Comparison of ENCODE assay signal across 36 cellular contexts in the genomic region with DNA sequence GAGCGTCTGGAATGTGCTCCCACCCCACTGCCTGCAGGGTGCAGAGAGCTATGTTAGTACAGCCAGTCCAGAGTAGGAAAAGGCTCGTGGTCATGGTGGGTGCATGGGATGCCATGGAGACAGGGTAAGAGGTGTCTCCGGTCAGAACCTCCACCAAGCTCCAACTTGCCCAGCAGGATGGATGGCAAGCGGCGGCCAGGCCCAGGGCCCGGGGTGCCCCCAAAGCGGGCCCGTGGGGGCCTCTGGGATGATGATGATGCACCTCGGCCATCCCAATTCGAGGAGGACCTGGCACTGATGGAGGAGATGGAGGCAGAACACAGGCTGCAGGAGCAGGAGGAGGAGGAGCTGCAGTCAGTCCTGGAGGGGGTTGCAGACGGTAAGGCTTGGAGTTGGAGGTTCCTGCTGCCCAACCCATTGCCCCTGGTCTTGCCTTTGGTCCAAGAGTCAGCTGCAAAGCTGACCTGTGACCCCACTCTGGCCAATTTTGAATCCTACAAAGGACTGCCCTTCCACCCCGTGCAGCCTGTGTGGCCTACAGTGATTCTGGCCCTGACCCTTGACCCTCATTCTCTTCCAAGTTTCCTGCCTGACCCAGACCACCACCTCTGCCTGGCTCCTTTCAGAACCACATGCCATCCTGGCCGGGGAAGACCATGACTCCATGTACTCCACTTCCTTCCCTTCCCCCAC. TPM values are rescaled to one million over a fixed set of nuclear protein-coding genes. Genes with fewer than 3 reads are reported as not detected.
"Had no signal": no experiment of that assay in that cellular context is flagged by ENCODE, and none has a peak within 500 bp of the region (broad histone marks: within the 10 kb centered on the region; RNA-seq: fewer than 3 reads in every experiment).

No MANE protein-coding gene starts in this region.

- H3K4me3 Mint-ChIP-seq: activated B cell treated with CpG ODN at 0.5 μM for 24 hours; activated naive CD8-positive, alpha-beta T cell; activated T-cell treated with anti-CD3 and anti-CD28 coated beads, Interleukin-2, amount 50 U/mL, for 72 hours; neural crest cell; stimulated activated effector memory CD8-positive, alpha-beta T cell treated with anti-CD3 and anti-CD28 coated beads, Interleukin-12 subunit alpha, Interleukin-12 subunit beta, amount 100 ng/mL, for 72 hours; stimulated activated naive CD8-positive, alpha-beta T cell treated with anti-CD3 and anti-CD28 coated beads, Interleukin-15, amount 100 ng/mL, for 72 hours; T-cell; T-helper 2 cell treated with Interferon-gamma antibody and Interleukin-4, amounts not matched to agents 5 μg/mL and 100 μg/mL, for 36 hours; type B pancreatic cell had no signal

- DNase-seq: activated B cell treated with CpG ODN at 0.5 μM for 24 hours; activated effector memory CD4-positive, alpha-beta T cell treated with Interleukin-2 at 50 U/mL for 16 hours; activated naive CD4-positive, alpha-beta T cell treated with Interleukin-2 at 50 U/mL for 16 hours; activated T-cell treated with anti-CD3 and anti-CD28 coated beads for 4 hours; activated T-cell treated with anti-CD3 and anti-CD28 coated beads, Interleukin-2, amount 50 U/mL, for 72 hours; body of pancreas; cerebellar nuclear complex; colonic mucosa; effector memory CD4-positive, alpha-beta T cell; head of caudate nucleus; hippocampal formation; kidney glomerular epithelial cell; lower lobe of right lung; mesenchymal stem cell; naive thymus-derived CD8-positive, alpha-beta T cell; retina; stimulated activated CD4-positive, alpha-beta T cell treated with anti-CD3 and anti-CD28 coated beads, Interleukin-4, amount 100 ng/mL, for 24 hours; stimulated activated naive CD8-positive, alpha-beta T cell treated with anti-CD3 and anti-CD28 coated beads, Interleukin-15, amount 100 ng/mL, for 72 hours; substantia nigra; T-cell had no signal

- H3K4me1 Mint-ChIP-seq: activated B cell treated with CpG ODN at 0.5 μM for 24 hours had no signal

- H3K27me3 ChIP-seq: body of pancreas, colonic mucosa, ovary, vagina had no signal

- H3K27me3 Mint-ChIP-seq: activated B cell treated with CpG ODN at 0.5 μM for 24 hours; activated naive CD8-positive, alpha-beta T cell; naive thymus-derived CD8-positive, alpha-beta T cell; stimulated activated naive CD8-positive, alpha-beta T cell treated with anti-CD3 and anti-CD28 coated beads, Interleukin-15, amount 100 ng/mL, for 72 hours; T-cell; type B pancreatic cell had no signal

- H3K9me3 Mint-ChIP-seq: activated B cell treated with CpG ODN at 0.5 μM for 24 hours; activated T-cell treated with anti-CD3 and anti-CD28 coated beads, Interleukin-2, amount 50 U/mL, for 72 hours; naive thymus-derived CD8-positive, alpha-beta T cell; neural crest cell; stimulated activated effector memory CD8-positive, alpha-beta T cell treated with anti-CD3 and anti-CD28 coated beads, Interleukin-12 subunit alpha, Interleukin-12 subunit beta, amount 100 ng/mL, for 72 hours; stimulated activated naive CD8-positive, alpha-beta T cell treated with anti-CD3 and anti-CD28 coated beads, Interleukin-15, amount 100 ng/mL, for 72 hours; T-cell; T-helper 2 cell treated with Interferon-gamma antibody and Interleukin-4, amounts not matched to agents 5 μg/mL and 100 μg/mL, for 36 hours; type B pancreatic cell had no signal

- H3K36me3 ChIP-seq: colonic mucosa, ovary, prostate gland had no signal

- H3K9me3 ChIP-seq: body of pancreas, colonic mucosa, lower lobe of right lung, ovary, prostate gland, vagina had no signal

- H3K27ac ChIP-seq: body of pancreas, colonic mucosa, lower lobe of right lung, ovary, prostate gland, skin epidermis, vagina had no signal

- H3K4me1 ChIP-seq: body of pancreas, colonic mucosa, lower lobe of right lung, prostate gland, vagina had no signal

- H3K27ac Mint-ChIP-seq: activated B cell treated with CpG ODN at 0.5 μM for 24 hours; activated naive CD8-positive, alpha-beta T cell; activated T-cell treated with anti-CD3 and anti-CD28 coated beads, Interleukin-2, amount 50 U/mL, for 72 hours; stimulated activated effector memory CD8-positive, alpha-beta T cell treated with anti-CD3 and anti-CD28 coated beads, Interleukin-12 subunit alpha, Interleukin-12 subunit beta, amount 100 ng/mL, for 72 hours; T-cell; T-helper 2 cell treated with Interferon-gamma antibody and Interleukin-4, amounts not matched to agents 5 μg/mL and 100 μg/mL, for 36 hours; type B pancreatic cell had no signal

- ATAC-seq: activated T-cell treated with anti-CD3 and anti-CD28 coated beads, Interleukin-2, amount 50 U/mL, for 72 hours; body of pancreas; left lobe of liver; naive thymus-derived CD8-positive, alpha-beta T cell; sciatic nerve; stimulated activated naive CD8-positive, alpha-beta T cell treated with anti-CD3 and anti-CD28 coated beads, Interleukin-15, amount 100 ng/mL, for 72 hours; T-cell had no signal

- H3K4me3 ChIP-seq: body of pancreas, colonic mucosa, lower lobe of right lung, ovary, prostate gland, skin epidermis, vagina had no signal

RNA-seq across cellular contexts. Expression of a gene that starts 19.9 kb away (rescaled TPM):
- total RNA-seq: dermis microvascular lymphatic vessel endothelial cell, endothelial cell of umbilical vein, fibroblast of lung, fibroblast of villous mesenchyme, left lobe of liver, neural crest cell, prostate gland, vagina had no signal

RNA-seq across cellular contexts. Expression of a gene that starts 33.4 kb away (rescaled TPM):
- total RNA-seq: endothelial cell of umbilical vein had no signal

RNA-seq across cellular contexts. Expression of a gene that starts 33.9 kb away (rescaled TPM):
- total RNA-seq: aorta; body of pancreas; colonic mucosa; endothelial cell of umbilical vein; fibroblast of villous mesenchyme; left lobe of liver; lower lobe of right lung; naive thymus-derived CD8-positive, alpha-beta T cell; neural crest cell; sciatic nerve; vagina had no signal
